ENCODE assay signal across 12 cellular contexts in the genomic region with DNA sequence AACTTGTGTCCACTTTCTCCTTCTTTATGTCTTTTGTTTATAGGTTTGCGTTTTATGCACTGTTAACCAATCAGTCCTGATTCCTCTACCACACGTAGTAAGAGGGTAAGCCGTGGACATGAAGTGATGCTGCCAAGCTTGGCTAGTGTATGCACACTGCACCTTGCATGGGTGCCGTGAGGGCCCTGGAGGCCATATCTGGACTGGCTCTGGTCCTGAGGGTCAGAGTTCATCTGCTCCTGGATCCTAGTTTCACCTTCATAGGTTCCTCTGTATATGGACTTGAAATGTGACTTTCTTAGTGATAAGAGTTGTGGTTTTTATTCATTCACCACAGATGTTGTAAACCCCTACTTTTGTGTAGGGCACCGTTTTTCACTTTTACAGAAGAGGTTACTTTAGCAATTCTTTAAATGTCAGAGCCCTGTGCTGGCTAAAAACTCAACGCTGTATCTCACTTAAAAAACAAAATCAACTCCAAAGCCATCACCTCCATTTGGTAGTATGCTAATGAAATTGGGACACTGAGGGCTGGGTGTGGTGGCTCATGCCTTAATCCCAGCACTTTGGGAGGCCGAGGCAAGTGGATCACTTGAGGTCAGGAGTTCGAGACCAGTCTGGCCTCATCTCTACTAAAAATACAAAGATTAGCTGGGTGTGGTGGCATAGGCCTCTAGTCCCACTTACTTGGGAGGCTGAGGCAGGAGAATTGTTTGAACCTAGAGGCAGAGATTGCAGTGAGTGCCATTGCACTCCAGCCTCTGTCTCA. TPM values are rescaled to one million over a fixed set of nuclear protein-coding genes. Genes with fewer than 3 reads are reported as not detected.
DNase-seq lines count a peak whose midpoint lies in the region; ATAC-seq lines count a peak whose summit lies in the region.
"Had no signal": no experiment of that assay in that cellular context is flagged by ENCODE, and none has a peak within 500 bp of the region (broad histone marks: within the 10 kb centered on the region; RNA-seq: fewer than 3 reads in every experiment).

No MANE protein-coding gene starts in this region.

- H3K9me3 ChIP-seq in T-helper 17 cell (ENCODE audit: control insufficient read depth, low read length, poor library complexity, severe bottlenecking), result no peaks in the 10 kb centered on the region
- H3K9me3 ChIP-seq: psoas muscle had no signal

- H3K4me1 Mint-ChIP-seq in T-helper 17 cell, result peaks cover 45% of the 10 kb centered on the region
- peaks cover 17 to 75% (median 42%) of the 10 kb centered on the region in 4 donors for H3K4me1 Mint-ChIP-seq in naive thymus-derived CD8-positive, alpha-beta T cell

- POLR2A ChIA-PET in naive thymus-derived CD8-positive, alpha-beta T cell (lab: Charles Lee), result no interaction called here

- no peaks in the 10 kb centered on the region for H3K9me3 Mint-ChIP-seq in naive thymus-derived CD8-positive, alpha-beta T cell

- H3K36me3 Mint-ChIP-seq in T-helper 17 cell (ENCODE audit: low read depth), result peaks cover 4% of the 10 kb centered on the region
- peaks cover 0 to 30% (median 12%) of the 10 kb centered on the region in 3 donors for H3K36me3 Mint-ChIP-seq in naive thymus-derived CD8-positive, alpha-beta T cell

- ATAC-seq in GM18907 (IDR thresholded peaks at IDR 0.05; ENCODE audit: unreplicated experiment), result peak; percentile 35
- ATAC-seq in HG02759 (IDR thresholded peaks at IDR 0.05; ENCODE audit: unreplicated experiment), result peak; percentile 26
- ATAC-seq in T-helper 17 cell, result peak; percentile 52
- peak in 1 of 2 donors; percentile 18 for ATAC-seq in naive thymus-derived CD8-positive, alpha-beta T cell
- ATAC-seq: psoas muscle had no signal

- no peak for DNase-seq in T-helper 17 cell
- no peak for DNase-seq in naive thymus-derived CD8-positive, alpha-beta T cell
- no peak for DNase-seq in NCI-H1930 (lab: John Stamatoyannopoulos, UW)
- no peak for DNase-seq in NCI-H1694 (lab: John Stamatoyannopoulos, UW)
- no peak for DNase-seq in SIG-M5 (lab: John Stamatoyannopoulos, UW)
- DNase-seq: islet precursor cell, NCI-H446 treated with DMSO at 0.1 percent for 48 hours, psoas muscle had no signal

- H3K27ac Mint-ChIP-seq in T-helper 17 cell, result peak overlapping the region; percentile 90
- H3K27ac Mint-ChIP-seq in naive thymus-derived CD8-positive, alpha-beta T cell, result peak overlapping the region in 9 of 10 donors; percentile 26 to 80 (median 60)

- H3K27me3 Mint-ChIP-seq in T-helper 17 cell, result no peaks in the 10 kb centered on the region
- no peaks in the 10 kb centered on the region for H3K27me3 Mint-ChIP-seq in naive thymus-derived CD8-positive, alpha-beta T cell

- peak overlapping the region; percentile 31 for H3K4me3 Mint-ChIP-seq in T-helper 17 cell
- H3K4me3 Mint-ChIP-seq in naive thymus-derived CD8-positive, alpha-beta T cell, result peak overlapping the region in 2 of 10 donors; percentile 5 to 8

RNA-seq across cellular contexts. Expression of gene SIAH2, which starts 22.9 kb away (rescaled TPM):
- 10 to 100 TPM; 44.2 to 70.9 TPM for total RNA-seq in T-helper 17 cell
- 10 to 100 TPM; 16.9 to 18.4 TPM for total RNA-seq in naive thymus-derived CD8-positive, alpha-beta T cell
- polyA plus RNA-seq in naive thymus-derived CD8-positive, alpha-beta T cell, result 10 to 100 TPM; 10.9 to 20.5 (median 20.3) TPM

RNA-seq across cellular contexts. Expression of gene ERICH6, which starts 36.3 kb away (rescaled TPM):
- total RNA-seq in T-helper 17 cell, result 1 to 10 TPM in 1 of 2 donors, under 1 TPM in 1; 0.92 to 1.6 TPM
- not detected for total RNA-seq in naive thymus-derived CD8-positive, alpha-beta T cell
- under 1 TPM; 0.14 to 0.60 (median 0.27) TPM for polyA plus RNA-seq in naive thymus-derived CD8-positive, alpha-beta T cell
- total RNA-seq: HT1080; psoas muscle; T-helper 2 cell treated with Interferon-gamma antibody and Interleukin-4, amounts not matched to agents 100 ng/mL and 5 ng/mL, for 36 hours had no signal
- polyA plus RNA-seq: psoas muscle had no signal
